ENCODE assay signal across 34 cellular contexts in the genomic region with DNA sequence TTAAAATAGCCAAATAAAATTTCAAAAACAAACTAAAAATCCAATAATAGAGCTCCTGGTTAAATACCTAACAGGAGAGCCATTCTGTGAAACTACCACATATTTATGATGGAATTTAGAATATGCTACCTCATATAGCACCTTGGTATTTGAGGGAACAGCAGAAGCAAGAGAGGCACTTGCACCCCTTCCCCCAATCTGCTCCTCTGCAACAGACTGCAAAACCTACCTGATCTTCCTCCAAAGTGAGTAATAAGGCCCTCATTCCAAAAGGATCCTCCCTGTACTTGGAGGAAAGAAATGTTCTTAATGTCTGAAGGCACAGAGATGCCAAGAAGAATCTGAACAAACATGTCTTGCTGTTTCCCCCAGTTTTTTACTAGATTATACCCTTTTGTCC.
"Had no signal": no experiment of that assay in that cellular context is flagged by ENCODE, and none has a peak within 500 bp of the region (broad histone marks: within the 10 kb centered on the region; RNA-seq: fewer than 3 reads in every experiment).

No MANE protein-coding gene starts in this region.

- ATAC-seq: activated CD8-positive, alpha-beta T cell treated with anti-CD3 and anti-CD28 coated beads for 36 hours; activated T-cell treated with anti-CD3 and anti-CD28 coated beads, Interleukin-2, amount 50 U/mL, for 72 hours; activated T-helper 17 cell treated with anti-CD3 and anti-CD28 coated beads, Interleukin-2, amount 50 U/mL, for 72 hours had no signal

- FAIRE-seq: RCC 7860 had no signal

- H3K4me1 ChIP-seq: ascending aorta had no signal

- H3K4me3 Mint-ChIP-seq: activated CD4-positive, alpha-beta T cell treated with anti-CD3 and anti-CD28 coated beads, Interleukin-2, amount 10 ng/mL, durations not matched to agents 24 days and 14 days; activated CD8-positive, alpha-beta T cell treated with anti-CD3 and anti-CD28 coated beads for 36 hours; activated naive CD4-positive, alpha-beta T cell treated with anti-CD3 and anti-CD28 coated beads, Interleukin-2, amount 50 U/mL, for 24 hours; activated naive CD8-positive, alpha-beta T cell treated with anti-CD3 and anti-CD28 coated beads, Interleukin-2, amount 10 ng/mL, durations not matched to agents 7 days and 5 days; activated T-cell treated with anti-CD3 and anti-CD28 coated beads, Interleukin-2, amount 50 U/mL, for 72 hours; activated T-helper 17 cell treated with anti-CD3 and anti-CD28 coated beads, Interleukin-2, amount 50 U/mL, for 72 hours had no signal

- H3K36me3 Mint-ChIP-seq: activated naive CD4-positive, alpha-beta T cell treated with anti-CD3 and anti-CD28 coated beads, Interleukin-2, amount 50 U/mL, for 24 hours; activated naive CD8-positive, alpha-beta T cell treated with anti-CD3 and anti-CD28 coated beads, Interleukin-2, amount 10 ng/mL, durations not matched to agents 7 days and 5 days had no signal

- H3K36me3 ChIP-seq: ascending aorta, MG63 had no signal

- H3K4me3 ChIP-seq: ascending aorta, MG63, PC-9 had no signal

- H3K27me3 Mint-ChIP-seq: activated CD4-positive, alpha-beta T cell treated with anti-CD3 and anti-CD28 coated beads, Interleukin-2, amount 10 ng/mL, durations not matched to agents 24 days and 14 days had no signal

- H3K27ac Mint-ChIP-seq: activated CD4-positive, alpha-beta T cell treated with anti-CD3 and anti-CD28 coated beads, Interleukin-2, amount 10 ng/mL, durations not matched to agents 24 days and 14 days; activated CD8-positive, alpha-beta T cell treated with anti-CD3 and anti-CD28 coated beads for 36 hours; activated naive CD4-positive, alpha-beta T cell treated with anti-CD3 and anti-CD28 coated beads, Interleukin-2, amount 50 U/mL, for 24 hours; activated naive CD8-positive, alpha-beta T cell treated with anti-CD3 and anti-CD28 coated beads, Interleukin-2, amount 10 ng/mL, durations not matched to agents 7 days and 5 days; activated T-cell treated with anti-CD3 and anti-CD28 coated beads, Interleukin-2, amount 50 U/mL, for 72 hours; activated T-helper 17 cell treated with anti-CD3 and anti-CD28 coated beads, Interleukin-2, amount 50 U/mL, for 72 hours had no signal

- H2AFZ ChIP-seq: PC-9 had no signal

- H3K9me3 Mint-ChIP-seq: activated CD4-positive, alpha-beta T cell treated with anti-CD3 and anti-CD28 coated beads, Interleukin-2, amount 10 ng/mL, durations not matched to agents 24 days and 14 days; activated CD8-positive, alpha-beta T cell treated with anti-CD3 and anti-CD28 coated beads for 36 hours; activated naive CD4-positive, alpha-beta T cell treated with anti-CD3 and anti-CD28 coated beads, Interleukin-2, amount 50 U/mL, for 24 hours; activated naive CD8-positive, alpha-beta T cell treated with anti-CD3 and anti-CD28 coated beads, Interleukin-2, amount 10 ng/mL, durations not matched to agents 7 days and 5 days; activated T-cell treated with anti-CD3 and anti-CD28 coated beads, Interleukin-2, amount 50 U/mL, for 72 hours; activated T-helper 17 cell treated with anti-CD3 and anti-CD28 coated beads, Interleukin-2, amount 50 U/mL, for 72 hours had no signal

- H3K4me1 Mint-ChIP-seq: activated CD4-positive, alpha-beta T cell treated with anti-CD3 and anti-CD28 coated beads, Interleukin-2, amount 10 ng/mL, durations not matched to agents 24 days and 14 days; activated naive CD4-positive, alpha-beta T cell treated with anti-CD3 and anti-CD28 coated beads, Interleukin-2, amount 50 U/mL, for 24 hours; activated naive CD8-positive, alpha-beta T cell treated with anti-CD3 and anti-CD28 coated beads, Interleukin-2, amount 10 ng/mL, durations not matched to agents 7 days and 5 days; activated T-helper 17 cell treated with anti-CD3 and anti-CD28 coated beads, Interleukin-2, amount 50 U/mL, for 72 hours had no signal

- DNase-seq: activated CD4-positive, alpha-beta T cell treated with anti-CD3 and anti-CD28 coated beads, Interleukin-2, amount 10 ng/mL, durations not matched to agents 24 days and 14 days; activated CD4-positive, alpha-beta T cell treated with anti-CD3 and anti-CD28 coated beads, Interleukin-2, amount 50 U/mL, for 4 hours; activated CD8-positive, alpha-beta T cell treated with anti-CD3 and anti-CD28 coated beads for 36 hours; activated effector memory CD4-positive, alpha-beta T cell treated with anti-CD3 and anti-CD28 coated beads, Interleukin-2, amount 50 U/mL, for 16 hours; activated naive CD4-positive, alpha-beta T cell; activated naive CD8-positive, alpha-beta T cell treated with anti-CD3 and anti-CD28 coated beads, Interleukin-2, amount 10 ng/mL, durations not matched to agents 7 days and 5 days; activated T-cell treated with anti-CD3 and anti-CD28 coated beads, Interleukin-2, amount 50 U/mL, for 1 hour; activated T-cell treated with anti-CD3 and anti-CD28 coated beads, Interleukin-2, amount 50 U/mL, for 72 hours; amygdala; caudate nucleus; Kasumi-1; KG1; MG63; NCI-H1048; NCI-H1105 treated with DMSO at 0.1 percent for 48 hours; NCI-H1436; NCI-H1694; NCI-H1930; NCI-H2081 treated with DMSO at 0.1 percent for 48 hours; NCI-H345; NCI-H524 treated with DMSO at 0.1 percent for 48 hours; NCI-H748 treated with DMSO at 0.1 percent for 48 hours; NK-92 treated with Interleukin-12 subunit alpha and Interleukin-12 subunit beta, amount 100 ng/mL, for 24 hours; PC-9; Right ventricle myocardium superior; SW 1271; T-helper 1 cell; T-helper 2 cell; T-helper 9 cell had no signal

- H3K27me3 ChIP-seq: ascending aorta, MG63 had no signal

- H3K27ac ChIP-seq: ascending aorta, PC-9, RWPE1 had no signal

- H3K4me2 ChIP-seq: PC-9 had no signal

- H3K9me3 ChIP-seq: ascending aorta, MG63 had no signal
